Comparison of ENCODE assay signal across 28 cellular contexts in the genomic region with DNA sequence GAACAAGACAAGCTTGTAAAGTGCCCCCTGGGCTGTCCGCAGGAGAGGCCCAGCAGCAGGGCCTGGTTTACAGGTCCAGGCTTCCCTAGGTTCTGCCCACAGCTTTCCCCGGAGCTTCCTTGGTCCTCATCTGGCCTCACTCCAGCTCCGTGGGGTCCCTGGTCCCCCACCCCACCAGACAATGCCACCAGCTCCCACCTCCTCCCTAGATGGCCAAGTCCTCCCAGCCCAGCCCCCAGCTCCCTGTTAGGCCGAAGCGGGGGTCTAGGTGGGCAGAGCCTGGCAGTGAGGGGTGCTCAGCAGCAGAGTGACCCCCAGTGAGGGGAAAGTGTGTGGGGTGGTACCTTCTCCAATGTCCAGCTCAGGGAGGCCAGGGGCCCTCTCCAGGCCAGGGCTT. TPM values are rescaled to one million over a fixed set of nuclear protein-coding genes. Genes with fewer than 3 reads are reported as not detected.
A peak's percentile ranks its signal among the peaks of the same experiment; 100 is the strongest.
DNase-seq lines count a peak whose midpoint lies in the region; FAIRE-seq and TF ChIP-seq lines count a peak whose summit lies in the region.
"Had no signal": no experiment of that assay in that cellular context is flagged by ENCODE, and none has a peak within 500 bp of the region (broad histone marks: within the 10 kb centered on the region; RNA-seq: fewer than 3 reads in every experiment).

No MANE protein-coding gene starts in this region.

- H2BK120ac ChIP-seq in neuronal stem cell (ENCODE audit: low read depth, low read length), result no peak overlapping the region

- H3K9ac ChIP-seq in kidney (ENCODE audit: low read length in 2 of 2) (no peak overlapping the region), neuronal stem cell (ENCODE audit: low read depth, low read length, poor library complexity) (no peak overlapping the region)
- H3K9ac ChIP-seq: BLaER1 had no signal

- H3K36me3 ChIP-seq in HEK293 (ENCODE audit: control insufficient read depth in 2 of 2, insufficient read depth in 1 of 2, low read length in 2 of 2) (peaks cover 0 to 10% of the 10 kb centered on the region in 2 experiments; a peak in 1 of 3 replicates), WERI-Rb-1 (peaks cover 5% of the 10 kb centered on the region; the same call in 1 of the 2 replicates), kidney (ENCODE audit: control insufficient read depth in 1 of 2, insufficient read depth in 2 of 2, low read length in 2 of 2) (peaks cover 0 to 2% of the 10 kb centered on the region in 2 donors), neuronal stem cell (replicated peaks in 1 of 2; ENCODE audit: control insufficient read depth in 2 of 2, insufficient read depth in 2 of 2, low read length in 2 of 2) (peaks cover 0 to 17% of the 10 kb centered on the region in 2 donors)
- H3K36me3 ChIP-seq: BE2C had no signal

- H2BK12ac ChIP-seq in neuronal stem cell (ENCODE audit: low read length), result peak overlapping the region; percentile 41

- TF ChIP-seq CTCF in HEK293 (tag by site-specific recombination; IDR thresholded peaks at IDR 0.05) (0 out of 2 replicates have a peak, but pooled peaks have one; percentile 21), WERI-Rb-1 (IDR thresholded peaks at IDR 0.05; ENCODE audit: low read depth, low read length) (no peak), kidney (IDR thresholded peaks at IDR 0.05; ENCODE audit: borderline replicate concordance, extremely low read depth, insufficient read depth) (no peak), progenitor cell of endocrine pancreas (IDR thresholded peaks at IDR 0.05; ENCODE audit: unreplicated experiment) (no peak), HFFc6 (IDR thresholded peaks at IDR 0.05) (no peak)

- H3K4me3 ChIP-seq in HEK293 (ENCODE audit: low read depth, low read length), result no peak overlapping the region
- H3K4me3 ChIP-seq in WERI-Rb-1 (ENCODE audit: low read depth, low read length), result no peak overlapping the region
- H3K4me3 ChIP-seq in kidney (ENCODE audit: low read length in 2 of 2), result no peak overlapping the region
- no peak overlapping the region for H3K4me3 ChIP-seq in neuronal stem cell (ENCODE audit: low read length in 2 of 2)
- H3K4me3 ChIP-seq: BLaER1, GM12878 had no signal

- no peaks in the 10 kb centered on the region for H3K9me3 ChIP-seq in HEK293 (ENCODE audit: control insufficient read depth, insufficient read depth, low read depth, low read length)
- no peaks in the 10 kb centered on the region for H3K9me3 ChIP-seq in WERI-Rb-1 (ENCODE audit: severe bottlenecking)
- no peaks in the 10 kb centered on the region for H3K9me3 ChIP-seq in kidney (ENCODE audit: control insufficient read depth in 1 of 2, low read length in 2 of 2)
- H3K9me3 ChIP-seq in neuronal stem cell (replicated peaks in 1 of 2; ENCODE audit: control insufficient read depth in 2 of 2, insufficient read depth in 1 of 2, low read depth in 1 of 2, low read length in 2 of 2), result no peaks in the 10 kb centered on the region
- H3K9me3 ChIP-seq: BE2C, BLaER1 had no signal

- no peak overlapping the region for H2AK5ac ChIP-seq in neuronal stem cell (ENCODE audit: low read depth, low read length)

- H3K4ac ChIP-seq in neuronal stem cell (ENCODE audit: low read length), result no peak overlapping the region

- H3K18ac ChIP-seq in neuronal stem cell (ENCODE audit: low read length), result no peak overlapping the region

- H3K4me1 ChIP-seq in HEK293 (ENCODE audit: control insufficient read depth, insufficient read depth, low read length) (no peaks in the 10 kb centered on the region), kidney (ENCODE audit: control insufficient read depth in 1 of 2, insufficient read depth in 1 of 2, low read depth in 1 of 2, low read length in 2 of 2) (peaks cover 0 to 12% of the 10 kb centered on the region in 2 donors), neuronal stem cell (ENCODE audit: control insufficient read depth in 2 of 2, insufficient read depth in 1 of 2, low read depth in 1 of 2, low read length in 2 of 2) (peaks cover 0 to 9% of the 10 kb centered on the region in 2 donors)
- H3K4me1 ChIP-seq: BE2C had no signal

- no peaks in the 10 kb centered on the region for H3K36me3 Mint-ChIP-seq in progenitor cell of endocrine pancreas (ENCODE audit: insufficient read depth)
- no peaks in the 10 kb centered on the region for H3K36me3 Mint-ChIP-seq in HFFc6 (ENCODE audit: low read depth)
- H3K36me3 Mint-ChIP-seq: CD14-positive monocyte had no signal

- H3K27me3 ChIP-seq in WERI-Rb-1 (ENCODE audit: insufficient read depth, low read depth, severe bottlenecking) (no peaks in the 10 kb centered on the region), neuronal stem cell (ENCODE audit: control insufficient read depth in 3 of 3, insufficient read depth in 3 of 3, low read depth in 1 of 3, low read length in 3 of 3) (no peaks in the 10 kb centered on the region)
- H3K27me3 ChIP-seq: BE2C, BLaER1 had no signal

- no peak overlapping the region for H2BK15ac ChIP-seq in neuronal stem cell (ENCODE audit: low read length)

- FAIRE-seq in kidney (lab: Jason Lieb, UNC), result no peak
- no peak for FAIRE-seq in RCC 7860 (lab: Jason Lieb, UNC)
- FAIRE-seq: A204.1, GM12878, GM12892, GM18507 had no signal

- H2AFZ ChIP-seq in neuronal stem cell (ENCODE audit: low read length), result no peak overlapping the region

- no peak overlapping the region for H3K23ac ChIP-seq in neuronal stem cell (ENCODE audit: low read depth, low read length, poor library complexity)

- H3K27me3 Mint-ChIP-seq in progenitor cell of endocrine pancreas (no peaks in the 10 kb centered on the region), HFFc6 (ENCODE audit: insufficient read depth) (peaks cover 9% of the 10 kb centered on the region)
- H3K27me3 Mint-ChIP-seq: CD4-positive, alpha-beta memory T cell; CD4-positive, CD25-positive, alpha-beta regulatory T cell; CD8-positive, alpha-beta memory T cell had no signal

- no peak overlapping the region for H3K27ac ChIP-seq in HEK293 (ENCODE audit: extremely low read depth, low read depth, low read length)
- H3K27ac ChIP-seq in WERI-Rb-1, result peak overlapping the region; percentile 42; the same call in 1 of the 2 replicates
- H3K27ac ChIP-seq in kidney (ENCODE audit: low read depth in 2 of 2, low read length in 2 of 2), result no peak overlapping the region
- no peak overlapping the region for H3K27ac ChIP-seq in neuronal stem cell (replicated peaks; ENCODE audit: low read length)
- H3K27ac ChIP-seq: BLaER1 had no signal

- no peak overlapping the region for H4K91ac ChIP-seq in neuronal stem cell (ENCODE audit: low read depth, low read length, poor library complexity)

- WGBS in neuronal stem cell (ENCODE audit: extremely low coverage in 2 of 2, insufficient read length in 2 of 2, insufficient replicate concordance in 1 of 2), 2 donors, result no CpG with 5 or more reads among the region's 5 CpGs

- H3K9me3 Mint-ChIP-seq in progenitor cell of endocrine pancreas (ENCODE audit: low read depth) (no peaks in the 10 kb centered on the region), HFFc6 (no peaks in the 10 kb centered on the region)
- H3K9me3 Mint-ChIP-seq: CD14-positive monocyte; CD4-positive, CD25-positive, alpha-beta regulatory T cell had no signal

- CTCF ChIA-PET in HEK293 (lab: Yijun Ruan, JAX), result no interaction called here

- no peak for DNase-seq in WERI-Rb-1
- peak; percentile 62 for DNase-seq in kidney
- DNase-seq in neuronal stem cell (ENCODE audit: low spot score), result no peak
- DNase-seq in progenitor cell of endocrine pancreas (ENCODE audit: low spot score, unreplicated experiment), result no peak
- no peak for DNase-seq in NCI-H187 treated with DMSO at 0.1 percent for 48 hours (lab: John Stamatoyannopoulos, UW)
- no peak for DNase-seq in RCC 7860 (ENCODE audit: low spot score)
- DNase-seq in HFFc6, result no peak
- DNase-seq: ACHN; BE2C; C1 segment of cervical spinal cord; CD4-positive, alpha-beta memory T cell; CD4-positive, CD25-positive, alpha-beta regulatory T cell; CD8-positive, alpha-beta memory T cell; COR-L47; DMS 273 treated with DMSO at 0.1 percent for 48 hours; DMS153; DMS53; DMS79; DND-41; EL; GDM1 had no signal

- H4K8ac ChIP-seq in neuronal stem cell (ENCODE audit: low read depth, low read length), result no peak overlapping the region

- no peak overlapping the region for H3K4me2 ChIP-seq in neuronal stem cell (ENCODE audit: insufficient read depth, low read length, poor library complexity, severe bottlenecking)
- H3K4me2 ChIP-seq: BLaER1 had no signal

- H3K4me3 Mint-ChIP-seq in progenitor cell of endocrine pancreas (ENCODE audit: low read depth) (no peak overlapping the region), HFFc6 (no peak overlapping the region)
- H3K4me3 Mint-ChIP-seq: CD14-positive monocyte; CD4-positive, alpha-beta memory T cell; CD8-positive, alpha-beta memory T cell had no signal

- intact Hi-C loops in kidney (cut with DNase I), result no loop called here

- no peak overlapping the region for H2BK5ac ChIP-seq in neuronal stem cell (ENCODE audit: low read length)

- H3K27ac Mint-ChIP-seq in progenitor cell of endocrine pancreas (no peak overlapping the region), HFFc6 (no peak overlapping the region)
- H3K27ac Mint-ChIP-seq: CD14-positive monocyte; CD4-positive, alpha-beta memory T cell; CD4-positive, CD25-positive, alpha-beta regulatory T cell; CD8-positive, alpha-beta memory T cell had no signal

- peaks cover 2% of the 10 kb centered on the region for H3K4me1 Mint-ChIP-seq in progenitor cell of endocrine pancreas (ENCODE audit: low read depth)
- peaks cover 4% of the 10 kb centered on the region; the same call in 1 of the 2 replicates for H3K4me1 Mint-ChIP-seq in HFFc6 (ENCODE audit: low read depth)

- POLR2A ChIA-PET in HEK293 (lab: Yijun Ruan, JAX), result no interaction called here

- H3K14ac ChIP-seq in neuronal stem cell (ENCODE audit: low read length), result no peak overlapping the region

- H3K79me1 ChIP-seq in neuronal stem cell (ENCODE audit: low read depth, low read length), result peaks cover 3% of the 10 kb centered on the region

RNA-seq across cellular contexts. Expression of gene ARL6IP4, which starts 9.0 kb away (rescaled TPM):
- 168 TPM for total RNA-seq in kidney
- 362 TPM for polyA plus RNA-seq in kidney (ENCODE audit: insufficient read depth, low read depth, low replicate concordance)
- 134 TPM for polyA plus RNA-seq in neuronal stem cell (2013, experiment 1 of 2)
- 128 TPM for polyA plus RNA-seq in neuronal stem cell (2013, experiment 2 of 2)
- 122 and 127 TPM in 2 replicates for total RNA-seq in progenitor cell of endocrine pancreas
- total RNA-seq in HFFc6 (2021; fragmentation: NEBNext Ultra II Directional; extraction: Animal tissue kit (Norgen Biotek cat#: 25700)), result 100 to 1,000 TPM; 128 to 180 (median 149) TPM

RNA-seq across cellular contexts. Expression of gene OGFOD2, which starts 14.4 kb away (rescaled TPM):
- total RNA-seq in kidney (22.9 TPM), progenitor cell of endocrine pancreas (16.1 and 16.8 TPM in 2 replicates)
- 27.5 TPM for polyA plus RNA-seq in kidney (ENCODE audit: insufficient read depth, low read depth, low replicate concordance)
- 6.9 TPM for polyA plus RNA-seq in neuronal stem cell (2013, experiment 1 of 2)
- polyA plus RNA-seq in neuronal stem cell (2013, experiment 2 of 2), result 5.5 TPM
- total RNA-seq in HFFc6 (2021; fragmentation: NEBNext Ultra II Directional; extraction: Animal tissue kit (Norgen Biotek cat#: 25700)), result 10 to 100 TPM; 16.2 to 18.3 (median 17.6) TPM

RNA-seq across cellular contexts. Expression of gene ABCB9, which starts 23.2 kb away (rescaled TPM):
- total RNA-seq in kidney (7.6 TPM), progenitor cell of endocrine pancreas (10.4 and 10.5 TPM in 2 replicates)
- polyA plus RNA-seq in kidney (ENCODE audit: insufficient read depth, low read depth, low replicate concordance), result 4.6 TPM
- 2.0 TPM for polyA plus RNA-seq in neuronal stem cell (2013, experiment 1 of 2)
- 1.5 TPM for polyA plus RNA-seq in neuronal stem cell (2013, experiment 2 of 2)
- 10 to 100 TPM in 3 of 6 experiments, 1 to 10 TPM in 3; 9.2 to 11.1 (median 10.0) TPM for total RNA-seq in HFFc6 (2021; fragmentation: NEBNext Ultra II Directional; extraction: Animal tissue kit (Norgen Biotek cat#: 25700))
